ENCODE assay signal across 22 cellular contexts in genomic region chr5:172805018-172805683, GRCh38. TPM values are rescaled to one million over a fixed set of nuclear protein-coding genes. Genes with fewer than 3 reads are reported as not detected.
DNase-seq lines count a peak whose midpoint lies in the region; ATAC-seq, FAIRE-seq and TF ChIP-seq lines count a peak whose summit lies in the region.
"Had no signal": no experiment of that assay in that cellular context is flagged by ENCODE, and none has a peak within 500 bp of the region (broad histone marks: within the 10 kb centered on the region; RNA-seq: fewer than 3 reads in every experiment).

No MANE protein-coding gene starts in this region.

- POLR2A ChIA-PET in A549 (lab: Yijun Ruan, JAX) (interaction anchor here (0.9 to 1.4 kb wide), 2 partner anchors 34 to 35 kb away, joined by 3 read pairs; partner anchors contain the start of gene DUSP1), K562 (lab: Yijun Ruan, JAX) (interaction anchor here (0.6 to 2.4 kb wide), 6 partner anchors 19 to 90 kb away, joined by 3 to 11 read pairs (median 3); partner anchors contain the start of gene DUSP1), HEK293T (lab: Yijun Ruan, JAX) (no interaction called here)
- POLR2A ChIA-PET in CD4-positive, alpha-beta T cell (lab: Charles Lee), result interaction anchor here (1.0 kb wide), 1 partner anchor 28 kb away, joined by 7 read pairs; no protein-coding TSS in a partner anchor

- FAIRE-seq in A549 (lab: Jason Lieb, UNC) (no peak), K562 (lab: Jason Lieb, UNC) (no peak)
- FAIRE-seq: GM12878, GM18507 had no signal

- H3K36me3 Mint-ChIP-seq in CD4-positive, alpha-beta T cell (ENCODE audit: low read depth), result no peaks in the 10 kb centered on the region
- H3K36me3 Mint-ChIP-seq in naive B cell, result no peaks in the 10 kb centered on the region
- H3K36me3 Mint-ChIP-seq in activated T-cell treated with anti-CD3 and anti-CD28 coated beads, Interleukin-2, amount 50 U/mL, for 72 hours (ENCODE audit: insufficient read depth in 2 of 2), result peaks cover 2 to 3% of the 10 kb centered on the region in 2 donors

- 81% methylated on average over 3 of the region's 3 CpGs for WGBS in A549 (ENCODE audit: missing lambda C conversion rate)
- WGBS in K562 (ENCODE audit: insufficient coverage, low coverage, missing lambda C conversion rate), result 34% methylated on average over 3 of the region's 3 CpGs

- H3K4me2 ChIP-seq in A549, result no peak overlapping the region
- peak overlapping the region; percentile 68 for H3K4me2 ChIP-seq in K562 (ENCODE audit: insufficient read depth, low read length)
- H3K4me2 ChIP-seq: SK-N-SH had no signal

- H3K36me3 ChIP-seq in K562 (ENCODE audit: control insufficient read depth, insufficient read depth, low read length), result no peaks in the 10 kb centered on the region; the same call in 2 of the 3 replicates

- H3K4me3 ChIP-seq in A549 (no peak overlapping the region), K562 (no peak overlapping the region)
- H3K4me3 ChIP-seq: GM12878 had no signal

- TF ChIP-seq RAD21 in A549 (conservative IDR thresholded peaks at IDR 0.05 in 1 of 2, IDR thresholded peaks at IDR 0.05 in 1 of 2), result no peak
- no peak for TF ChIP-seq RAD21 in K562 (CRISPR knock-in tag; conservative IDR thresholded peaks at IDR 0.05 in 1 of 2, IDR thresholded peaks at IDR 0.05 in 1 of 2)

- no peaks in the 10 kb centered on the region for H3K27me3 Mint-ChIP-seq in CD4-positive, alpha-beta T cell
- no peaks in the 10 kb centered on the region for H3K27me3 Mint-ChIP-seq in naive B cell
- no peaks in the 10 kb centered on the region for H3K27me3 Mint-ChIP-seq in activated T-cell treated with anti-CD3 and anti-CD28 coated beads, Interleukin-2, amount 50 U/mL, for 72 hours (ENCODE audit: low read depth)

- TF ChIP-seq EP300 in A549 (IDR thresholded peaks at IDR 0.05) (no peak), K562 (IDR thresholded peaks at IDR 0.05; ENCODE audit: low read length) (no peak)

- CTCF ChIA-PET in A549 (lab: Yijun Ruan, JAX), result interaction anchor here (0.9 to 1.9 kb wide), 5 partner anchors 16 to 64 kb away, joined by 3 to 6 read pairs (median 3); partner anchors contain the start of gene DUSP1
- CTCF ChIA-PET in CD4-positive, alpha-beta T cell (lab: Charles Lee), result interaction anchor here (1.6 kb wide), 1 partner anchor 33 kb away, joined by 4 read pairs; no protein-coding TSS in a partner anchor
- CTCF ChIA-PET in K562 (lab: Yijun Ruan, JAX; ENCODE audit: low intra/inter-chr PET ratio), result no interaction called here
- CTCF ChIA-PET in HEK293T (lab: Yijun Ruan, JAX), result no interaction called here

- H2AFZ ChIP-seq in K562 (ENCODE audit: low read depth, low read length), result peak overlapping the region; percentile 69; the same call in 1 of the 2 replicates

- peak overlapping the region; percentile 53 for H3K27ac Mint-ChIP-seq in CD4-positive, alpha-beta T cell
- H3K27ac Mint-ChIP-seq in naive B cell, result peak overlapping the region in 5 of 6 donors; percentile 19 to 98 (median 86)
- H3K27ac Mint-ChIP-seq in activated T-cell treated with anti-CD3 and anti-CD28 coated beads, Interleukin-2, amount 50 U/mL, for 72 hours, result no peak overlapping the region

- H3K9ac ChIP-seq in K562 (ENCODE audit: insufficient read depth in 1 of 2, low read depth in 2 of 2, low read length in 2 of 2), result peak overlapping the region; percentile 53 to 57; a peak in 2 of 4 replicates
- H3K9ac ChIP-seq: SK-N-SH had no signal

- peaks cover 12% of the 10 kb centered on the region for H3K4me1 Mint-ChIP-seq in CD4-positive, alpha-beta T cell (ENCODE audit: low read depth)
- peaks cover 12 to 16% (median 12%) of the 10 kb centered on the region in 3 donors for H3K4me1 Mint-ChIP-seq in naive B cell
- H3K4me1 Mint-ChIP-seq in activated T-cell treated with anti-CD3 and anti-CD28 coated beads, Interleukin-2, amount 50 U/mL, for 72 hours (ENCODE audit: low read depth), result peaks cover 32% of the 10 kb centered on the region

- no peak overlapping the region for H3K4me3 Mint-ChIP-seq in CD4-positive, alpha-beta T cell
- no peak overlapping the region for H3K4me3 Mint-ChIP-seq in naive B cell
- no peak overlapping the region for H3K4me3 Mint-ChIP-seq in activated T-cell treated with anti-CD3 and anti-CD28 coated beads, Interleukin-2, amount 50 U/mL, for 72 hours

- no peak for ATAC-seq in A549
- ATAC-seq in CD4-positive, alpha-beta T cell (ENCODE audit: poor library complexity), result no peak
- no peak for ATAC-seq in K562
- no peak for ATAC-seq in naive B cell (ENCODE audit: low read depth in 2 of 2)
- ATAC-seq in activated T-cell treated with anti-CD3 and anti-CD28 coated beads, Interleukin-2, amount 50 U/mL, for 72 hours (replicated peaks in 1 of 2), result no peak
- ATAC-seq: GM12878, PC-3 had no signal

- no peak for TF ChIP-seq CTCF in A549 (IDR thresholded peaks at IDR 0.05)
- TF ChIP-seq CTCF in CD4-positive, alpha-beta T cell (IDR thresholded peaks at IDR 0.05), result no peak
- TF ChIP-seq CTCF in K562 (IDR thresholded peaks at IDR 0.05 in 2 of 3, conservative IDR thresholded peaks at IDR 0.05 in 1 of 3; ENCODE audit: insufficient read depth in 2 of 3, low read depth in 1 of 3, low read length in 3 of 3), result no peak
- no peak for TF ChIP-seq CTCF in GM13977 (IDR thresholded peaks at IDR 0.05; ENCODE audit: extremely low read depth, insufficient read depth, missing control alignments)

- peaks cover 20% of the 10 kb centered on the region for H3K9me3 ChIP-seq in A549
- no peaks in the 10 kb centered on the region for H3K9me3 ChIP-seq in CD4-positive, alpha-beta T cell (ENCODE audit: control insufficient read depth, low read length)
- no peaks in the 10 kb centered on the region; the same call in 1 of the 2 replicates for H3K9me3 ChIP-seq in K562 (replicated peaks; ENCODE audit: control insufficient read depth, insufficient read depth, low read depth, low read length)
- H3K9me3 ChIP-seq: SK-N-SH had no signal

- H3K4me1 ChIP-seq in A549 (peaks cover 44% of the 10 kb centered on the region), K562 (replicated peaks in 1 of 2; ENCODE audit: control insufficient read depth in 2 of 2, insufficient read depth in 2 of 2, low read length in 2 of 2) (peaks cover 59 to 62% of the 10 kb centered on the region in 2 experiments; a peak in 4 of 5 replicates)

- no peak for TF ChIP-seq POLR2A in A549 (IDR thresholded peaks at IDR 0.05; ENCODE audit: low read length)
- TF ChIP-seq POLR2A in K562 (conservative IDR thresholded peaks at IDR 0.05), result no peak

- BruUV-seq in K562 (replicated peaks; lab: Mats Ljungman, UMichigan), result no TSS peak

- H3K79me2 ChIP-seq in K562 (ENCODE audit: control insufficient read depth, insufficient read depth, low read length), result peaks cover 6% of the 10 kb centered on the region; the same call in 1 of the 3 replicates

- H3K27ac ChIP-seq in A549 (peak overlapping the region; percentile 56 to 93; a peak in 3 of 6 replicates), K562 (ENCODE audit: extremely low read depth, low read depth, low read length) (peak overlapping the region; percentile 67; the same call in 1 of the 3 replicates)
- no peak overlapping the region for H3K27ac ChIP-seq in CD4-positive, alpha-beta T cell (ENCODE audit: low read depth, low read length)
- H3K27ac ChIP-seq: C4-2B had no signal

- in situ Hi-C loops in K562 (cut with MboI), result no loop called here
- in situ Hi-C loops in GM13977 (cut with MboI; ENCODE audit: low pct_unique_long_range_greater_than_20kb, low sequenced_read_pairs, unreplicated experiment), result no loop called here

- no peaks in the 10 kb centered on the region for H3K9me1 ChIP-seq in K562 (ENCODE audit: control insufficient read depth, insufficient read depth, low read length)

- intact Hi-C loops in CD4-positive, alpha-beta T cell (cut with DNase I, micrococcal nuclease), result loop anchor here in 1 of 2 experiments (5.0 kb wide), 1 partner anchor 33 kb away; the partner anchor contains the start of gene DUSP1
- intact Hi-C loops in K562 (cut with micrococcal nuclease), result no loop called here

- DNase-seq in A549 (ENCODE audit: low read depth in 1 of 2, low spot score in 1 of 2) (no peak), K562 (ENCODE audit: extremely low read depth in 1 of 4, low spot score in 3 of 4) (no peak), naive B cell (no peak), HEK293T (ENCODE audit: extremely low spot score) (no peak), GM13977 (ENCODE audit: low spot score) (no peak), NCI-H69 (lab: John Stamatoyannopoulos, UW) (no peak)
- DNase-seq in CD4-positive, alpha-beta T cell, result no peak
- DNase-seq in activated T-cell treated with anti-CD3 and anti-CD28 coated beads, Interleukin-2, amount 50 U/mL, for 72 hours, result no peak
- DNase-seq: H7, NCI-H1417, NCI-H187, NCI-H2107, NCI-H2227 treated with DMSO at 0.1 percent for 48 hours, NCI-H510A treated with DMSO at 0.1 percent for 48 hours, NCI-H82, PC-3, RPMI8226, SHP77 treated with DMSO at 0.1 percent for 48 hours, SK-N-SH had no signal

- H4K20me1 ChIP-seq in K562 (replicated peaks; ENCODE audit: control insufficient read depth, insufficient read depth, low read length), result no peaks in the 10 kb centered on the region

- H3K27me3 ChIP-seq in CD4-positive, alpha-beta T cell (ENCODE audit: control insufficient read depth, insufficient read depth, low read length), result no peaks in the 10 kb centered on the region
- no peaks in the 10 kb centered on the region for H3K27me3 ChIP-seq in K562 (ENCODE audit: control insufficient read depth in 2 of 2, insufficient read depth in 2 of 2, low read length in 2 of 2)

- no peaks in the 10 kb centered on the region for H3K9me3 Mint-ChIP-seq in CD4-positive, alpha-beta T cell
- peaks cover 0 to 4% (median 0%) of the 10 kb centered on the region in 7 donors for H3K9me3 Mint-ChIP-seq in naive B cell
- peaks cover 2% of the 10 kb centered on the region in 2 donors for H3K9me3 Mint-ChIP-seq in activated T-cell treated with anti-CD3 and anti-CD28 coated beads, Interleukin-2, amount 50 U/mL, for 72 hours

RNA-seq across cellular contexts. Expression of gene ERGIC1, which starts 28.9 kb away (rescaled TPM):
- 176 and 208 TPM in 2 replicates for polyA plus RNA-seq in A549 (2011; rRNA removed)
- polyA plus RNA-seq in A549 (2012; cell fraction: cytosol; rRNA removed), result 184 and 254 TPM in 2 replicates
- 131 and 150 TPM in 2 replicates for polyA plus RNA-seq in A549 (2012; cell fraction: nucleus; rRNA removed)
- 289 to 322 TPM (median 304 TPM) in 3 replicates for polyA plus RNA-seq in A549 (2017; fragmentation: RNase III; extraction: RNeasy Plus Mini Kit Qiagen cat#74134 plus additional on column Dnase treatment)
- polyA minus RNA-seq in A549 (2011; rRNA and poly(A)+ RNA removed), result 418 and 510 TPM in 2 replicates
- total RNA-seq in CD4-positive, alpha-beta T cell, result 10 to 100 TPM; 51.0 to 52.4 TPM
- 94.3 and 160 TPM in 2 replicates for total RNA-seq in K562 (2011; cell fraction: chromatin; rRNA removed; ENCODE audit: low replicate concordance)
- total RNA-seq in K562 (2011; cell fraction: nucleolus; rRNA removed), result 81.7 and 85.4 TPM in 2 replicates
- 98.5 and 147 TPM in 2 replicates for total RNA-seq in K562 (2011; cell fraction: nucleoplasm; rRNA removed)
- 20.9 and 38.1 TPM in 2 replicates for total RNA-seq in K562 (2014; rRNA removed)
- total RNA-seq in K562 (2014; rRNA removed; fragmentation: Illumina TruSeq; extraction: Trizol), result 33.5 and 38.8 TPM in 2 replicates
- total RNA-seq in K562 (2015; rRNA removed; fragmentation: Illumina TruSeq; extraction: Trizol), result 41.9 and 42.5 TPM in 2 replicates
- 48.0 and 51.3 TPM in 2 replicates for total RNA-seq in K562 (2021)
- 36.4 and 39.2 TPM in 2 replicates for polyA plus RNA-seq in K562 (2011; rRNA removed)
- polyA plus RNA-seq in K562 (2011; cell fraction: cytosol; rRNA removed), result 59.9 and 75.2 TPM in 2 replicates
- polyA plus RNA-seq in K562 (2011; cell fraction: nucleus; rRNA removed), result 37.4 and 51.3 TPM in 2 replicates
- polyA plus RNA-seq in K562 (2012), result 49.8 and 50.4 TPM in 2 replicates
- polyA plus RNA-seq in K562 (2014; fragmentation: Illumina TruSeq; extraction: Trizol), result 58.0 and 68.4 TPM in 2 replicates
- 10 to 100 TPM in 1 of 2 experiments, 1 to 10 TPM in 1; 5.5 to 11.7 TPM for polyA plus RNA-seq in K562 (2014; fragmentation: Nextera tagmentation; extraction: Ambion mirVana)
- 32.9 and 45.5 TPM in 2 replicates for polyA plus RNA-seq in K562 (2014; rRNA removed)
- 42.0 and 52.9 TPM in 2 replicates for polyA minus RNA-seq in K562 (2011; rRNA and poly(A)+ RNA removed)
- 26.8 and 27.7 TPM in 2 replicates for polyA minus RNA-seq in K562 (2011; cell fraction: cytosol; rRNA and poly(A)+ RNA removed)
- polyA minus RNA-seq in K562 (2011; cell fraction: nucleus; rRNA and poly(A)+ RNA removed), result 19.5 and 22.5 TPM in 2 replicates
- polyA plus RNA-seq in naive B cell (ENCODE audit: low read depth in 6 of 6), result 10 to 100 TPM; 53.2 to 86.1 (median 64.4) TPM
- 10 to 100 TPM; 66.3 to 69.3 TPM for total RNA-seq in activated T-cell treated with anti-CD3 and anti-CD28 coated beads, Interleukin-2, amount 50 U/mL, for 72 hours

RNA-seq across cellular contexts. Expression of gene DUSP1, which starts 34.2 kb away (rescaled TPM):
- 525 and 594 TPM in 2 replicates for polyA plus RNA-seq in A549 (2011; rRNA removed)
- polyA plus RNA-seq in A549 (2012; cell fraction: cytosol; rRNA removed), result 540 and 757 TPM in 2 replicates
- polyA plus RNA-seq in A549 (2012; cell fraction: nucleus; rRNA removed), result 1,192 and 1,375 TPM in 2 replicates
- polyA plus RNA-seq in A549 (2017; fragmentation: RNase III; extraction: RNeasy Plus Mini Kit Qiagen cat#74134 plus additional on column Dnase treatment), result 191 to 207 TPM (median 203 TPM) in 3 replicates
- polyA minus RNA-seq in A549 (2011; rRNA and poly(A)+ RNA removed), result 620 and 630 TPM in 2 replicates
- 100 to 1,000 TPM; 761 to 768 TPM for total RNA-seq in CD4-positive, alpha-beta T cell
- total RNA-seq in K562 (2011; cell fraction: chromatin; rRNA removed; ENCODE audit: low replicate concordance), result 11.5 and 24.3 TPM in 2 replicates
- 32.5 and 33.0 TPM in 2 replicates for total RNA-seq in K562 (2011; cell fraction: nucleolus; rRNA removed)
- total RNA-seq in K562 (2011; cell fraction: nucleoplasm; rRNA removed), result 17.9 and 22.4 TPM in 2 replicates
- 12.8 and 18.9 TPM in 2 replicates for total RNA-seq in K562 (2014; rRNA removed)
- 5.0 and 7.3 TPM in 2 replicates for total RNA-seq in K562 (2014; rRNA removed; fragmentation: Illumina TruSeq; extraction: Trizol)
- total RNA-seq in K562 (2015; rRNA removed; fragmentation: Illumina TruSeq; extraction: Trizol), result 4.4 and 4.8 TPM in 2 replicates
- total RNA-seq in K562 (2021), result 14.2 and 17.1 TPM in 2 replicates
- polyA plus RNA-seq in K562 (2011; rRNA removed), result 12.6 and 13.3 TPM in 2 replicates
- polyA plus RNA-seq in K562 (2011; cell fraction: cytosol; rRNA removed), result 16.2 and 25.8 TPM in 2 replicates
- 26.5 and 30.4 TPM in 2 replicates for polyA plus RNA-seq in K562 (2011; cell fraction: nucleus; rRNA removed)
- polyA plus RNA-seq in K562 (2012), result 8.3 and 11.4 TPM in 2 replicates
- polyA plus RNA-seq in K562 (2014; fragmentation: Illumina TruSeq; extraction: Trizol), result 8.0 and 8.5 TPM in 2 replicates
- polyA plus RNA-seq in K562 (2014; fragmentation: Nextera tagmentation; extraction: Ambion mirVana), result 1 to 10 TPM; 2.1 to 3.0 TPM
- polyA plus RNA-seq in K562 (2014; rRNA removed), result 10.1 and 14.1 TPM in 2 replicates
- 13.6 and 20.8 TPM in 2 replicates for polyA minus RNA-seq in K562 (2011; rRNA and poly(A)+ RNA removed)
- 13.5 and 14.0 TPM in 2 replicates for polyA minus RNA-seq in K562 (2011; cell fraction: cytosol; rRNA and poly(A)+ RNA removed)
- 23.3 and 31.2 TPM in 2 replicates for polyA minus RNA-seq in K562 (2011; cell fraction: nucleus; rRNA and poly(A)+ RNA removed)
- polyA plus RNA-seq in naive B cell (ENCODE audit: low read depth in 6 of 6), result 1,000 to 10,000 TPM; 1,129 to 3,568 (median 2,122) TPM
- total RNA-seq in activated T-cell treated with anti-CD3 and anti-CD28 coated beads, Interleukin-2, amount 50 U/mL, for 72 hours, result 10 to 100 TPM; 14.5 to 24.5 TPM

Comparison
In these comparisons a context has a peak if more than half of its experiments do, and no peak if none do; other contexts are left out.
1. RNA of gene DUSP1, which starts 34.2 kb away (total RNA-seq): 761 to 768 TPM in CD4-positive, alpha-beta T cell; 14.5 to 24.5 TPM in activated T-cell treated with anti-CD3 and anti-CD28 coated beads, Interleukin-2, amount 50 U/mL, for 72 hours and 4.4 to 33.0 TPM in K562; every median in the first group is over 10 times any median in the second.
2. CTCF ChIA-PET loops: an anchor here in A549 (0.9 to 1.9 kb wide) and CD4-positive, alpha-beta T cell (1.6 kb wide); none called in K562 and HEK293T.
3. Of the 35 proteins assayed by ChIP-seq in both K562 and A549: peak only in K562: HDAC2; only in A549: none; in both: none; in neither: 34.